9 cellular contexts compared by ENCODE assay signal in genomic region chr9:70410368-70410767, GRCh38. TPM values are rescaled to one million over a fixed set of nuclear protein-coding genes. Genes with fewer than 3 reads are reported as not detected.
DNase-seq lines count a peak whose midpoint lies in the region; ATAC-seq, FAIRE-seq and TF ChIP-seq lines count a peak whose summit lies in the region.
"Had no signal": no experiment of that assay in that cellular context is flagged by ENCODE, and none has a peak within 500 bp of the region (broad histone marks: within the 10 kb centered on the region; RNA-seq: fewer than 3 reads in every experiment).

No MANE protein-coding gene starts in this region.

- no peaks in the 10 kb centered on the region for H3K27me3 Mint-ChIP-seq in activated CD4-positive, alpha-beta T cell treated with anti-CD3 and anti-CD28 coated beads, Interleukin-2, amount 10 ng/mL, durations not matched to agents 24 days and 14 days
- no peaks in the 10 kb centered on the region for H3K27me3 Mint-ChIP-seq in activated T-helper 2 cell treated with anti-CD3 and anti-CD28 coated beads, Interferon-gamma antibody, Interleukin-2, Interleukin-4, amounts not matched to agents 10 μg/mL and 5 μg/mL and 100 μg/mL, durations not matched to agents 14 hours and 24 hours and 36 hours (ENCODE audit: low read depth)

- H3K36me3 ChIP-seq in keratinocyte (ENCODE audit: control insufficient read depth in 2 of 2, extremely low read depth in 1 of 2, insufficient read depth in 2 of 2, low read length in 2 of 2) (no peaks in the 10 kb centered on the region), thoracic aorta (no peaks in the 10 kb centered on the region)

- H3K79me2 ChIP-seq in keratinocyte (ENCODE audit: control insufficient read depth, insufficient read depth, low read length) = no peaks in the 10 kb centered on the region

- H3K9me3 ChIP-seq in keratinocyte (ENCODE audit: control insufficient read depth, low read depth, low read length) (no peaks in the 10 kb centered on the region), thoracic aorta (no peaks in the 10 kb centered on the region)

- no peak for FAIRE-seq in keratinocyte (lab: Jason Lieb, UNC)
- FAIRE-seq: endometrium had no signal

- no peaks in the 10 kb centered on the region for H3K9me1 ChIP-seq in keratinocyte (ENCODE audit: control insufficient read depth, extremely low read depth, insufficient read depth, low read length)

- H3K4me1 ChIP-seq in keratinocyte (ENCODE audit: control insufficient read depth, extremely low read depth, insufficient read depth, low read length) = peaks cover 20% of the 10 kb centered on the region
- H3K4me1 ChIP-seq in thoracic aorta (ENCODE audit: control insufficient read depth in 1 of 2, low read depth in 2 of 2) = peaks cover 41 to 43% of the 10 kb centered on the region in 2 donors

- intact Hi-C loops in activated CD4-positive, alpha-beta T cell treated with anti-CD3 and anti-CD28 coated beads, Interleukin-2, amount 10 ng/mL, durations not matched to agents 24 days and 14 days (cut with micrococcal nuclease) = loop anchor here (1.0 to 10.0 kb wide), 5 partner anchors 152 to 1954 kb away; partner anchors contain the start of genes ABHD17B, C9orf85, SMC5 and TJP2
- intact Hi-C loops in activated T-helper 2 cell treated with anti-CD3 and anti-CD28 coated beads, Interferon-gamma antibody, Interleukin-2, Interleukin-4, amounts not matched to agents 10 μg/mL and 5 μg/mL and 100 μg/mL, durations not matched to agents 14 hours and 24 hours and 36 hours (cut with micrococcal nuclease) = loop anchor here (2.0 to 10.0 kb wide), 10 partner anchors 20 to 1952 kb away; partner anchors contain the start of gene CEMIP2

- H2AFZ ChIP-seq in keratinocyte (ENCODE audit: control insufficient read depth, low read length) = no peak overlapping the region

- no peaks in the 10 kb centered on the region for H4K20me1 ChIP-seq in keratinocyte (ENCODE audit: control insufficient read depth, extremely low read depth, insufficient read depth, low read length)

- H3K4me3 ChIP-seq in keratinocyte (ENCODE audit: control insufficient read depth in 2 of 3, extremely low read depth in 1 of 3, insufficient read depth in 2 of 3, low read depth in 1 of 3, low read length in 3 of 3) (peak overlapping the region in 2 of 3 experiments; percentile 88 to 89), thoracic aorta (peak overlapping the region; percentile 92)

- ATAC-seq in thoracic aorta (ENCODE audit: insufficient number of reproducible peaks, low FRiP score, low read depth) = no peak
- ATAC-seq in GM21786 (IDR thresholded peaks at IDR 0.05; ENCODE audit: unreplicated experiment) = no peak

- no peak for DNase-seq in activated CD4-positive, alpha-beta T cell treated with anti-CD3 and anti-CD28 coated beads, Interleukin-2, amount 10 ng/mL, durations not matched to agents 24 days and 14 days
- DNase-seq in activated CD4-positive, alpha-beta T cell treated with anti-CD3 and anti-CD28 coated beads, Interleukin-2, amount 50 U/mL, for 4 hours = no peak
- no peak for DNase-seq in activated T-helper 2 cell treated with anti-CD3 and anti-CD28 coated beads, Interferon-gamma antibody, Interleukin-2, Interleukin-4, amounts not matched to agents 10 μg/mL and 5 μg/mL and 100 μg/mL, durations not matched to agents 14 hours and 24 hours and 36 hours (ENCODE audit: low spot score)
- DNase-seq in keratinocyte (ENCODE audit: low read depth, low spot score) = no peak
- no peak for DNase-seq in thoracic aorta (ENCODE audit: low spot score)
- no peak for DNase-seq in COLO829 (ENCODE audit: low spot score)
- DNase-seq in middle frontal gyrus (ENCODE audit: extremely low spot score, low spot score) = no peak

- H3K27ac ChIP-seq in keratinocyte (ENCODE audit: control insufficient read depth, insufficient read depth, low read length) (no peak overlapping the region), thoracic aorta (peak overlapping the region; percentile 99 to 100)

- peaks cover 65% of the 10 kb centered on the region for H3K4me1 Mint-ChIP-seq in activated CD4-positive, alpha-beta T cell treated with anti-CD3 and anti-CD28 coated beads, Interleukin-2, amount 10 ng/mL, durations not matched to agents 24 days and 14 days
- H3K4me1 Mint-ChIP-seq in activated T-helper 2 cell treated with anti-CD3 and anti-CD28 coated beads, Interferon-gamma antibody, Interleukin-2, Interleukin-4, amounts not matched to agents 10 μg/mL and 5 μg/mL and 100 μg/mL, durations not matched to agents 14 hours and 24 hours and 36 hours (ENCODE audit: low read depth) = peaks cover 60% of the 10 kb centered on the region

- H3K36me3 Mint-ChIP-seq in activated CD4-positive, alpha-beta T cell treated with anti-CD3 and anti-CD28 coated beads, Interleukin-2, amount 10 ng/mL, durations not matched to agents 24 days and 14 days (ENCODE audit: low read depth) = peaks cover 20% of the 10 kb centered on the region
- peaks cover 14% of the 10 kb centered on the region for H3K36me3 Mint-ChIP-seq in activated T-helper 2 cell treated with anti-CD3 and anti-CD28 coated beads, Interferon-gamma antibody, Interleukin-2, Interleukin-4, amounts not matched to agents 10 μg/mL and 5 μg/mL and 100 μg/mL, durations not matched to agents 14 hours and 24 hours and 36 hours (ENCODE audit: low read depth)

- peak overlapping the region; percentile 87 for H3K4me2 ChIP-seq in keratinocyte (ENCODE audit: control insufficient read depth, extremely low read depth, insufficient read depth, low read depth, low read length)

- H3K9ac ChIP-seq in keratinocyte (ENCODE audit: control insufficient read depth, extremely low read depth, insufficient read depth, low read length) = no peak overlapping the region

- H3K27me3 ChIP-seq in keratinocyte (ENCODE audit: control insufficient read depth, extremely low read depth, insufficient read depth, low read length) = no peaks in the 10 kb centered on the region
- no peaks in the 10 kb centered on the region for H3K27me3 ChIP-seq in thoracic aorta (replicated peaks; ENCODE audit: insufficient read depth)

- H3K4me3 Mint-ChIP-seq in activated CD4-positive, alpha-beta T cell treated with anti-CD3 and anti-CD28 coated beads, Interleukin-2, amount 10 ng/mL, durations not matched to agents 24 days and 14 days = peak overlapping the region; percentile 97
- peak overlapping the region; percentile 95 for H3K4me3 Mint-ChIP-seq in activated T-helper 2 cell treated with anti-CD3 and anti-CD28 coated beads, Interferon-gamma antibody, Interleukin-2, Interleukin-4, amounts not matched to agents 10 μg/mL and 5 μg/mL and 100 μg/mL, durations not matched to agents 14 hours and 24 hours and 36 hours (ENCODE audit: low read depth)

- H3K9me3 Mint-ChIP-seq in activated CD4-positive, alpha-beta T cell treated with anti-CD3 and anti-CD28 coated beads, Interleukin-2, amount 10 ng/mL, durations not matched to agents 24 days and 14 days = no peaks in the 10 kb centered on the region
- no peaks in the 10 kb centered on the region for H3K9me3 Mint-ChIP-seq in activated T-helper 2 cell treated with anti-CD3 and anti-CD28 coated beads, Interferon-gamma antibody, Interleukin-2, Interleukin-4, amounts not matched to agents 10 μg/mL and 5 μg/mL and 100 μg/mL, durations not matched to agents 14 hours and 24 hours and 36 hours

- TF ChIP-seq CTCF in keratinocyte (optimal IDR thresholded peaks at IDR 0.05 in 1 of 3, IDR thresholded peaks at IDR 0.05 in 1 of 3, conservative IDR thresholded peaks at IDR 0.05 in 1 of 3; ENCODE audit: extremely low read depth in 1 of 3, insufficient read depth in 2 of 3, low read length in 3 of 3) = no peak
- no peak for TF ChIP-seq CTCF in thoracic aorta (IDR thresholded peaks at IDR 0.05)

- peak overlapping the region; percentile 99 for H3K27ac Mint-ChIP-seq in activated CD4-positive, alpha-beta T cell treated with anti-CD3 and anti-CD28 coated beads, Interleukin-2, amount 10 ng/mL, durations not matched to agents 24 days and 14 days
- H3K27ac Mint-ChIP-seq in activated T-helper 2 cell treated with anti-CD3 and anti-CD28 coated beads, Interferon-gamma antibody, Interleukin-2, Interleukin-4, amounts not matched to agents 10 μg/mL and 5 μg/mL and 100 μg/mL, durations not matched to agents 14 hours and 24 hours and 36 hours = peak overlapping the region; percentile 97

- dilution Hi-C loops in keratinocyte (cut with MboI; ENCODE audit: extremely low pct_ligation_motif_present, low sequenced_read_pairs) = no loop called here

RNA-seq across cellular contexts. Expression of gene KLF9, which starts 4.1 kb away (rescaled TPM):
- 16.3 and 16.5 TPM in 2 replicates for total RNA-seq in activated CD4-positive, alpha-beta T cell treated with anti-CD3 and anti-CD28 coated beads, Interleukin-2, amount 10 ng/mL, durations not matched to agents 24 days and 14 days
- 13.5 and 13.7 TPM in 2 replicates for total RNA-seq in activated T-helper 2 cell treated with anti-CD3 and anti-CD28 coated beads, Interferon-gamma antibody, Interleukin-2, Interleukin-4, amounts not matched to agents 10 μg/mL and 5 μg/mL and 100 μg/mL, durations not matched to agents 14 hours and 24 hours and 36 hours
- polyA plus RNA-seq in keratinocyte = 2.4 to 4.5 TPM (median 3.0 TPM) in 3 replicates
- 2.4 TPM for polyA plus RNA-seq in keratinocyte (2011; ENCODE audit: low read depth)
- polyA plus RNA-seq in keratinocyte (2011; cell fraction: cytosol; rRNA removed) = 2.2 and 3.4 TPM in 2 replicates
- 3.3 and 3.6 TPM in 2 replicates for polyA plus RNA-seq in keratinocyte (2011; cell fraction: nucleus; rRNA removed)
- 2.3 and 4.8 TPM in 2 replicates for polyA plus RNA-seq in keratinocyte (2012; ENCODE audit: low replicate concordance)
- polyA minus RNA-seq in keratinocyte = 1.4 to 2.3 TPM (median 2.2 TPM) in 3 replicates
- polyA minus RNA-seq in keratinocyte (2011; cell fraction: cytosol; rRNA and poly(A)+ RNA removed) = 2.9 TPM
- 2.8 and 3.9 TPM in 2 replicates for polyA minus RNA-seq in keratinocyte (2011; cell fraction: nucleus; rRNA and poly(A)+ RNA removed)
- 100 to 1,000 TPM; 165 to 187 TPM for total RNA-seq in thoracic aorta
